12 cellular contexts compared by ENCODE assay signal in genomic region chr3:172592898-172593669, GRCh38.
A peak's percentile ranks its signal among the peaks of the same experiment; 100 is the strongest.
DNase-seq lines count a peak whose midpoint lies in the region; ATAC-seq lines count a peak whose summit lies in the region.
"Had no signal": no experiment of that assay in that cellular context is flagged by ENCODE, and none has a peak within 500 bp of the region (broad histone marks: within the 10 kb centered on the region; RNA-seq: fewer than 3 reads in every experiment).

No MANE protein-coding gene starts in this region.

- H3K4me3 Mint-ChIP-seq in T-helper 17 cell: peak overlapping the region; percentile 55
- peak overlapping the region; percentile 75 for H3K4me3 Mint-ChIP-seq in central memory CD8-positive, alpha-beta T cell
- H3K4me3 Mint-ChIP-seq in stimulated activated memory B cell treated with anti-CD40 and anti-IgM and Interleukin-4, amounts not matched to agents 10 μg/mL and 1 μg/mL and 100 μg/mL, for 72 hours: no peak overlapping the region

- peak overlapping the region; percentile 95 for H3K27ac Mint-ChIP-seq in T-helper 17 cell
- peak overlapping the region; percentile 50 for H3K27ac Mint-ChIP-seq in central memory CD8-positive, alpha-beta T cell (ENCODE audit: low read depth)
- peak overlapping the region; percentile 68 for H3K27ac Mint-ChIP-seq in stimulated activated memory B cell treated with anti-CD40 and anti-IgM and Interleukin-4, amounts not matched to agents 10 μg/mL and 1 μg/mL and 100 μg/mL, for 72 hours

- peaks cover 43% of the 10 kb centered on the region for H3K4me1 Mint-ChIP-seq in T-helper 17 cell
- H3K4me1 Mint-ChIP-seq in central memory CD8-positive, alpha-beta T cell: peaks cover 55% of the 10 kb centered on the region
- H3K4me1 Mint-ChIP-seq in stimulated activated memory B cell treated with anti-CD40 and anti-IgM and Interleukin-4, amounts not matched to agents 10 μg/mL and 1 μg/mL and 100 μg/mL, for 72 hours: peaks cover 34% of the 10 kb centered on the region

- H3K36me3 Mint-ChIP-seq in T-helper 17 cell (ENCODE audit: low read depth): no peaks in the 10 kb centered on the region
- peaks cover 4% of the 10 kb centered on the region for H3K36me3 Mint-ChIP-seq in central memory CD8-positive, alpha-beta T cell (ENCODE audit: insufficient read depth)
- peaks cover 15% of the 10 kb centered on the region for H3K36me3 Mint-ChIP-seq in stimulated activated memory B cell treated with anti-CD40 and anti-IgM and Interleukin-4, amounts not matched to agents 10 μg/mL and 1 μg/mL and 100 μg/mL, for 72 hours

- H3K27me3 Mint-ChIP-seq in T-helper 17 cell: no peaks in the 10 kb centered on the region
- H3K27me3 Mint-ChIP-seq in central memory CD8-positive, alpha-beta T cell: no peaks in the 10 kb centered on the region
- H3K27me3 Mint-ChIP-seq in stimulated activated memory B cell treated with anti-CD40 and anti-IgM and Interleukin-4, amounts not matched to agents 10 μg/mL and 1 μg/mL and 100 μg/mL, for 72 hours: no peaks in the 10 kb centered on the region

- peaks cover 7% of the 10 kb centered on the region for H3K9me3 Mint-ChIP-seq in central memory CD8-positive, alpha-beta T cell
- H3K9me3 Mint-ChIP-seq in stimulated activated memory B cell treated with anti-CD40 and anti-IgM and Interleukin-4, amounts not matched to agents 10 μg/mL and 1 μg/mL and 100 μg/mL, for 72 hours: peaks cover 9% of the 10 kb centered on the region

- DNase-seq in activated T-cell treated with anti-CD3 and anti-CD28 coated beads for 48 hours (ENCODE audit: low read depth): peak; percentile 20
- no peak for DNase-seq in activated T-cell treated with anti-CD3 and anti-CD28 coated beads for 4 hours
- no peak for DNase-seq in T-helper 17 cell
- DNase-seq in central memory CD8-positive, alpha-beta T cell (ENCODE audit: low spot score in 2 of 2): no peak
- no peak for DNase-seq in DMS79 (lab: John Stamatoyannopoulos, UW)
- DNase-seq in NCI-H2029 treated with DMSO at 0.1 percent for 48 hours (lab: John Stamatoyannopoulos, UW): no peak
- DNase-seq in OCI-M2 (lab: John Stamatoyannopoulos, UW; ENCODE audit: unreplicated experiment): no peak
- DNase-seq: ACHN, caudate nucleus, PC-3 had no signal

- no peaks in the 10 kb centered on the region for H3K9me3 ChIP-seq in T-helper 17 cell (ENCODE audit: control insufficient read depth, low read length, poor library complexity, severe bottlenecking)

- ATAC-seq in T-helper 17 cell: no peak
- ATAC-seq in central memory CD8-positive, alpha-beta T cell (replicated peaks; ENCODE audit: extremely low read depth, poor library complexity, severe bottlenecking): no peak
- ATAC-seq in stimulated activated memory B cell treated with anti-CD40 and anti-IgM and Interleukin-4, amounts not matched to agents 10 μg/mL and 1 μg/mL and 100 μg/mL, for 72 hours: no peak
- ATAC-seq: left colon, PC-3 had no signal
